In the genomic region with DNA sequence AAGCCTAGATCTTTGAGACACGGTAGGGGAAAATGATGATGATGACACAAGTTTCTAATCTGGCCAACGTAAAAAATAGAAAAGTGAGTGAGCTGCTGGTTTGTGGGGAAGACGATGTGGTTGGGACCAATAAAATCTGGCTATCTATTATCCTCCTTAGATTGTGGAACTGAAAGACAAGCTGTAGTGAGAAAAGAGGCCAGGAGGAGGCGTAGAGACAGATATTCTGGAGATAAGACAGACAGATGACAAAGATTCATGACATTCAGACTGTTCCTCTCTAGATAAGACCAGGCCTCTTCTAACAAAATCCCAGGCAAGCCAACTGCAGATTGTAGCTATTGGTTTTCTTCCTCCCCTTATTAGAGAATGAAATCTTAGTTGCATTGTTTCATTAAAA, we compare ENCODE assay signal across 8 cellular contexts.
DNase-seq lines count a peak whose midpoint lies in the region; ATAC-seq and TF ChIP-seq lines count a peak whose summit lies in the region.

No MANE protein-coding gene starts in this region.

- H3K4me3 ChIP-seq in fibroblast of the aortic adventitia (ENCODE audit: low read depth, low read length) = no peak overlapping the region

- peak; percentile 30 for TF ChIP-seq CTCF in fibroblast of the aortic adventitia (IDR thresholded peaks at IDR 0.05; ENCODE audit: insufficient read depth, low read length)

- DNase-seq in D341Med (ENCODE audit: low spot score) = peak; percentile 15
- peak; percentile 63 for DNase-seq in NCI-H748 (lab: John Stamatoyannopoulos, UW; ENCODE audit: unreplicated experiment)
- peak; percentile 7 for DNase-seq in fibroblast of the aortic adventitia (ENCODE audit: low read depth)
- DNase-seq in DMS79 treated with DMSO at 0.1 percent for 48 hours (lab: John Stamatoyannopoulos, UW) = no peak
- DNase-seq in NK-92 treated with Interleukin-12 subunit alpha and Interleukin-12 subunit beta, amount 100 ng/mL, for 24 hours (lab: John Stamatoyannopoulos, UW) = no peak
- DNase-seq in NCI-H2196 treated with DMSO at 0.1 percent for 48 hours (lab: John Stamatoyannopoulos, UW; ENCODE audit: unreplicated experiment) = no peak
- DNase-seq in medulla oblongata (ENCODE audit: extremely low spot score) = no peak

- peak; percentile 65 for ATAC-seq in GM21723 (IDR thresholded peaks at IDR 0.05; ENCODE audit: unreplicated experiment)

Comparison
In these comparisons a context has a peak if more than half of its experiments do, and no peak if none do; other contexts are left out.
1. DNase-seq: peak in D341Med (single experiment), NCI-H748 (single experiment) and fibroblast of the aortic adventitia (single experiment); none in DMS79 treated with DMSO at 0.1 percent for 48 hours (single experiment), NK-92 treated with Interleukin-12 subunit alpha and Interleukin-12 subunit beta, amount 100 ng/mL, for 24 hours (single experiment), NCI-H2196 treated with DMSO at 0.1 percent for 48 hours (single experiment) and medulla oblongata (single experiment).